In genomic region chr9:72476617-72477375, GRCh38 we compare ENCODE assay signal across 8 cellular contexts.
DNase-seq lines count a peak whose midpoint lies in the region; ATAC-seq and TF ChIP-seq lines count a peak whose summit lies in the region.

No MANE protein-coding gene starts in this region.

- ATAC-seq in HG03571 (IDR thresholded peaks at IDR 0.05; ENCODE audit: unreplicated experiment) (no peak), GM21360 (IDR thresholded peaks at IDR 0.05; ENCODE audit: unreplicated experiment) (no peak)

- DNase-seq in HK-2 (ENCODE audit: unreplicated experiment) (peak; percentile 24), fibroblast of pulmonary artery (ENCODE audit: low read depth) (peak; percentile 23), Ammon's horn (ENCODE audit: low spot score) (no peak), middle frontal gyrus (ENCODE audit: extremely low spot score, low spot score) (no peak)
- DNase-seq in activated CD4-positive, alpha-beta T cell treated with anti-CD3 and anti-CD28 coated beads for 4 hours = peak; percentile 40 to 56
- peak; percentile 20 for DNase-seq in stimulated activated CD8-positive, alpha-beta memory T cell treated with anti-CD3 and anti-CD28 coated beads, Interleukin-15, amount 100 ng/mL, for 1 hour (ENCODE audit: low read depth)

- TF ChIP-seq CTCF in fibroblast of pulmonary artery (IDR thresholded peaks at IDR 0.05; ENCODE audit: low read length, missing control alignments) = no peak

- no peak overlapping the region for H3K4me3 ChIP-seq in fibroblast of pulmonary artery (replicated peaks; ENCODE audit: low read depth, low read length)

Comparison
In these comparisons a context has a peak if more than half of its experiments do, and no peak if none do; other contexts are left out.
1. DNase-seq: peak in HK-2 (single experiment), activated CD4-positive, alpha-beta T cell treated with anti-CD3 and anti-CD28 coated beads for 4 hours (2 of 2), fibroblast of pulmonary artery (single experiment) and stimulated activated CD8-positive, alpha-beta memory T cell treated with anti-CD3 and anti-CD28 coated beads, Interleukin-15, amount 100 ng/mL, for 1 hour (single experiment); none in Ammon's horn (single experiment) and middle frontal gyrus (single experiment).